In genomic region chr3:14847613-14848541, GRCh38 we compare ENCODE assay signal across 9 cellular contexts. TPM values are rescaled to one million over a fixed set of nuclear protein-coding genes. Genes with fewer than 3 reads are reported as not detected.
DNase-seq lines count a peak whose midpoint lies in the region; ATAC-seq and TF ChIP-seq lines count a peak whose summit lies in the region.
"Had no signal": no experiment of that assay in that cellular context is flagged by ENCODE, and none has a peak within 500 bp of the region (broad histone marks: within the 10 kb centered on the region; RNA-seq: fewer than 3 reads in every experiment).

No MANE protein-coding gene starts in this region.

- H3K27me3 ChIP-seq in iPS-15b (ENCODE audit: control insufficient read depth, insufficient read depth, low read length) (no peaks in the 10 kb centered on the region), thyroid gland (no peaks in the 10 kb centered on the region)

- H3K9ac ChIP-seq in iPS-15b (ENCODE audit: low read depth, low read length) = no peak overlapping the region

- WGBS in thyroid gland, 2 donors = 27 to 30% methylated on average over 10 to 14 of the region's 15 CpGs

- H3K27ac Mint-ChIP-seq in activated CD4-positive, alpha-beta T cell treated with anti-CD3 and anti-CD28 coated beads for 36 hours = no peak overlapping the region

- H3K36me3 ChIP-seq in iPS-15b (ENCODE audit: control insufficient read depth, insufficient read depth, low read length) (no peaks in the 10 kb centered on the region), thyroid gland (no peaks in the 10 kb centered on the region)

- CTCF ChIA-PET in activated CD4-positive, alpha-beta T cell treated with anti-CD3 and anti-CD28 coated beads for 36 hours (lab: Charles Lee) = interaction anchor here (0.8 kb wide), 1 partner anchor 74 kb away, joined by 4 read pairs; no protein-coding TSS in a partner anchor

- H3K27ac ChIP-seq in VCaP (no peak overlapping the region), thyroid gland (peak overlapping the region in 1 of 3 donors; percentile 36)

- ATAC-seq in activated CD4-positive, alpha-beta T cell treated with anti-CD3 and anti-CD28 coated beads for 36 hours = peak; percentile 30
- ATAC-seq in HG03097 (IDR thresholded peaks at IDR 0.05; ENCODE audit: low FRiP score, unreplicated experiment) = no peak
- no peak for ATAC-seq in GM18861 (IDR thresholded peaks at IDR 0.05; ENCODE audit: unreplicated experiment)
- ATAC-seq: PC-3 had no signal

- H3K4me3 Mint-ChIP-seq in activated CD4-positive, alpha-beta T cell treated with anti-CD3 and anti-CD28 coated beads for 36 hours = no peak overlapping the region

- DNase-seq in activated CD4-positive, alpha-beta T cell treated with anti-CD3 and anti-CD28 coated beads for 36 hours = peak; percentile 10
- no peak for DNase-seq in activated CD4-positive, alpha-beta T cell treated with anti-CD3 and anti-CD28 coated beads for 1 hour
- DNase-seq in thyroid gland = peak; percentile 22 to 26
- DNase-seq in NCI-H2196 treated with DMSO at 0.1 percent for 48 hours (lab: John Stamatoyannopoulos, UW; ENCODE audit: unreplicated experiment) = no peak
- DNase-seq: PC-3 had no signal

- H3K27me3 Mint-ChIP-seq in activated CD4-positive, alpha-beta T cell treated with anti-CD3 and anti-CD28 coated beads for 36 hours = no peaks in the 10 kb centered on the region

- peak overlapping the region; percentile 23 for H3K4me3 ChIP-seq in iPS-15b (ENCODE audit: low read depth, low read length)
- H3K4me3 ChIP-seq in thyroid gland (replicated peaks in 1 of 3) = no peak overlapping the region

- H3K4me1 ChIP-seq in iPS-15b (ENCODE audit: control insufficient read depth, insufficient read depth, low read length) (peaks cover 6% of the 10 kb centered on the region), thyroid gland (peaks cover 0 to 12% of the 10 kb centered on the region in 2 donors)

- POLR2A ChIA-PET in activated CD4-positive, alpha-beta T cell treated with anti-CD3 and anti-CD28 coated beads for 36 hours (lab: Charles Lee) = no interaction called here

- intact Hi-C loops in activated CD4-positive, alpha-beta T cell treated with anti-CD3 and anti-CD28 coated beads for 36 hours (cut with DNase I, micrococcal nuclease) = no loop called here
- intact Hi-C loops in thyroid gland (cut with DNase I) = no loop called here

- no peaks in the 10 kb centered on the region for H3K9me3 Mint-ChIP-seq in activated CD4-positive, alpha-beta T cell treated with anti-CD3 and anti-CD28 coated beads for 36 hours (ENCODE audit: low read depth)

- no peaks in the 10 kb centered on the region for H3K9me3 ChIP-seq in iPS-15b (ENCODE audit: control insufficient read depth, insufficient read depth, low read length)
- no peaks in the 10 kb centered on the region for H3K9me3 ChIP-seq in thyroid gland

- no peak for TF ChIP-seq POLR2A in thyroid gland (IDR thresholded peaks at IDR 0.05)

- no peaks in the 10 kb centered on the region for H3K4me1 Mint-ChIP-seq in activated CD4-positive, alpha-beta T cell treated with anti-CD3 and anti-CD28 coated beads for 36 hours

- TF ChIP-seq CTCF in VCaP (conservative IDR thresholded peaks at IDR 0.05) = peak; percentile 52
- no peak for TF ChIP-seq CTCF in thyroid gland (IDR thresholded peaks at IDR 0.05)

- no peaks in the 10 kb centered on the region for H3K36me3 Mint-ChIP-seq in activated CD4-positive, alpha-beta T cell treated with anti-CD3 and anti-CD28 coated beads for 36 hours (ENCODE audit: low read depth)

RNA-seq across cellular contexts. Expression of gene FGD5, which starts 29.1 kb away (rescaled TPM):
- total RNA-seq in activated CD4-positive, alpha-beta T cell treated with anti-CD3 and anti-CD28 coated beads for 36 hours = under 1 TPM in 1 of 2 experiments, not detected in 1; 0.09 TPM
- total RNA-seq in thyroid gland = 10 to 100 TPM; 13.0 to 29.3 (median 17.4) TPM
- total RNA-seq: PC-3 had no signal

Comparison
In these comparisons a context has a peak if more than half of its experiments do, and no peak if none do; other contexts are left out.
1. DNase-seq: peak in activated CD4-positive, alpha-beta T cell treated with anti-CD3 and anti-CD28 coated beads for 36 hours (single experiment) and thyroid gland (2 of 2); none in activated CD4-positive, alpha-beta T cell treated with anti-CD3 and anti-CD28 coated beads for 1 hour (single experiment) and NCI-H2196 treated with DMSO at 0.1 percent for 48 hours (single experiment).
2. RNA of gene FGD5, which starts 29.1 kb away (total RNA-seq): 13.0 to 29.3 TPM in thyroid gland; 0.09 TPM in activated CD4-positive, alpha-beta T cell treated with anti-CD3 and anti-CD28 coated beads for 36 hours; every median in the first group is over 10 times any median in the second.